Comparison of ENCODE assay signal across 18 cellular contexts in the genomic region with DNA sequence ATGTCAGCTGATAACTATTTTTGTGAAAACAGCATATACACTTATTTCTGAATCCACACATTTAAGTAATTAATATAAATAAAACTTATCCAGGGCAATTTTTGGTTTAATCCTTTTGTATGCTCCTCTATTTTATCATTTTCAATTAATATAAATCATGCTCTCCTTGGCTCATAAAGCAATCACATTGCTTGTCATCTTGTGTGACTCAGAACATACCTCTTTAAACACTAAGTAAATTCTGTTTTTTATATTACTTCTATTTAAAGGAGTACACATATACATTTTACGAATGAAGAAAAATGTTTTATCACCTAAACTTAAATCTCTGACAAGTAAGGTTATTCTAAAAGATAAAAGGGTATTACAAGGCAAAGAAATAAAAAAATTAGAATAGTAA.
DNase-seq lines count a peak whose midpoint lies in the region; ATAC-seq, FAIRE-seq and TF ChIP-seq lines count a peak whose summit lies in the region.
"Had no signal": no experiment of that assay in that cellular context is flagged by ENCODE, and none has a peak within 500 bp of the region (broad histone marks: within the 10 kb centered on the region; RNA-seq: fewer than 3 reads in every experiment).

No MANE protein-coding gene starts in this region.

- H3K4me2 ChIP-seq in IMR-90 (ENCODE audit: low read depth, low read length) (no peak overlapping the region), SK-N-SH (no peak overlapping the region)
- H3K4me2 ChIP-seq: GM23338 had no signal

- WGBS in IMR-90 (ENCODE audit: extremely low coverage in 2 of 2, insufficient read length in 1 of 2), 2 experiments, result no CpG with 5 or more reads among the region's 1 CpG
- 54% methylated on average over 1 of the region's 1 CpG for WGBS in SK-N-SH (ENCODE audit: low lambda C conversion rate)

- no peak for TF ChIP-seq POLR2A in IMR-90 (IDR thresholded peaks at IDR 0.05; ENCODE audit: low read depth, low read length)

- H3K27ac ChIP-seq in IMR-90 (ENCODE audit: insufficient read depth, low read length), result no peak overlapping the region
- H3K27ac ChIP-seq in SK-N-SH (ENCODE audit: low read depth in 2 of 2, low read length in 1 of 2), result no peak overlapping the region

- no peak overlapping the region for H3K18ac ChIP-seq in IMR-90 (ENCODE audit: low read depth, low read length)

- no peak overlapping the region for H2AK5ac ChIP-seq in IMR-90 (ENCODE audit: low read depth, low read length)

- H3K9me1 ChIP-seq in IMR-90 (ENCODE audit: insufficient read depth, low read length), result no peaks in the 10 kb centered on the region

- no peak overlapping the region for H2BK20ac ChIP-seq in IMR-90 (ENCODE audit: low read depth, low read length)

- H3K4ac ChIP-seq in IMR-90 (ENCODE audit: low read depth, low read length), result no peak overlapping the region

- H3K9ac ChIP-seq in IMR-90 (ENCODE audit: low read depth, low read length) (no peak overlapping the region), SK-N-SH (no peak overlapping the region)

- H2AFZ ChIP-seq in IMR-90 (replicated peaks; ENCODE audit: low read length, poor library complexity) (no peak overlapping the region), SK-N-SH (ENCODE audit: low read depth) (no peak overlapping the region)
- H2AFZ ChIP-seq: GM23338 had no signal

- POLR2A ChIA-PET in IMR-90 (lab: Charles Lee; ENCODE audit: unreplicated experiment) (no interaction called here), SK-N-SH (lab: Yijun Ruan, JAX) (no interaction called here)

- no peaks in the 10 kb centered on the region for H3F3A ChIP-seq in SK-N-SH (replicated peaks; ENCODE audit: insufficient read depth)

- H3K79me1 ChIP-seq in IMR-90 (ENCODE audit: low read depth in 1 of 2, low read length in 2 of 2), result no peaks in the 10 kb centered on the region

- dilution Hi-C loops in IMR-90 (cut with HindIII; ENCODE audit: low sequenced_read_pairs, unreplicated experiment), result no loop called here

- H3K36me3 ChIP-seq in IMR-90 (ENCODE audit: control insufficient read depth, insufficient read depth, low read length) (no peaks in the 10 kb centered on the region), SK-N-SH (replicated peaks in 1 of 2; ENCODE audit: control insufficient read depth in 1 of 2, insufficient read depth in 2 of 2, low read length in 1 of 2) (no peaks in the 10 kb centered on the region)

- no peak overlapping the region for H4K8ac ChIP-seq in IMR-90 (ENCODE audit: low read depth in 2 of 2, low read length in 2 of 2)

- no peaks in the 10 kb centered on the region for H3K9me2 ChIP-seq in SK-N-SH

- H3K4me1 ChIP-seq in IMR-90 (ENCODE audit: control insufficient read depth, insufficient read depth, low read length) (no peaks in the 10 kb centered on the region), SK-N-SH (ENCODE audit: control insufficient read depth in 1 of 2, insufficient read depth in 2 of 2, low read depth in 1 of 2, low read length in 1 of 2) (peaks cover 0 to 2% of the 10 kb centered on the region in 2 experiments; a peak in 1 of 4 replicates)
- H3K4me1 ChIP-seq: Caco-2 had no signal

- H3K14ac ChIP-seq in IMR-90 (replicated peaks; ENCODE audit: low read depth, low read length), result no peak overlapping the region

- no peak overlapping the region for H4K91ac ChIP-seq in IMR-90 (ENCODE audit: insufficient read depth, low read depth, low read length)

- no peak for TF ChIP-seq CTCF in IMR-90 (conservative IDR thresholded peaks at IDR 0.05; ENCODE audit: low read depth, low read length)
- TF ChIP-seq CTCF in SK-N-SH (IDR thresholded peaks at IDR 0.05), result no peak

- FAIRE-seq in frontal cortex (lab: Jason Lieb, UNC), result peak; percentile 10
- FAIRE-seq: GM12891, GM18507 had no signal

- H2BK15ac ChIP-seq in IMR-90 (ENCODE audit: low read depth, low read length), result no peak overlapping the region

- H4K20me1 ChIP-seq in IMR-90 (ENCODE audit: insufficient read depth, low read length), result no peaks in the 10 kb centered on the region
- no peaks in the 10 kb centered on the region for H4K20me1 ChIP-seq in SK-N-SH (ENCODE audit: insufficient read depth)

- no peak for TF ChIP-seq RAD21 in IMR-90 (IDR thresholded peaks at IDR 0.05; ENCODE audit: low read length)
- no peak for TF ChIP-seq RAD21 in SK-N-SH (IDR thresholded peaks at IDR 0.05; ENCODE audit: low read length)

- in situ Hi-C loops in IMR-90 (cut with MboI; ENCODE audit: low sequenced_read_pairs), result no loop called here

- H3K4me3 ChIP-seq in IMR-90 (ENCODE audit: insufficient read depth, low read depth, low read length) (no peak overlapping the region), SK-N-SH (ENCODE audit: low read depth in 2 of 2, low read length in 1 of 2) (no peak overlapping the region)
- H3K4me3 ChIP-seq: GM23338 had no signal

- intact Hi-C loops in IMR-90 (cut with micrococcal nuclease), result no loop called here

- H4K5ac ChIP-seq in IMR-90 (ENCODE audit: low read depth, low read length), result no peak overlapping the region

- no TSS peak for BruUV-seq in IMR-90 (replicated peaks; lab: Mats Ljungman, UMichigan)

- H3K56ac ChIP-seq in IMR-90 (ENCODE audit: extremely low read depth, insufficient read depth, low read length), result no peak overlapping the region

- DNase-seq in IMR-90, result peak; percentile 16
- no peak for DNase-seq in SK-N-SH
- DNase-seq in frontal cortex (ENCODE audit: low spot score in 2 of 2), result no peak
- no peak for DNase-seq in amygdala (lab: John Stamatoyannopoulos, UW)
- DNase-seq: C1 segment of cervical spinal cord; Caco-2; CD4-positive, alpha-beta memory T cell; DMS 273 treated with DMSO at 0.1 percent for 48 hours; DMS79; EL; GF-D8; H9 had no signal

- H3K9me3 ChIP-seq in IMR-90 (ENCODE audit: control insufficient read depth, insufficient read depth, low read length), result no peaks in the 10 kb centered on the region
- H3K9me3 ChIP-seq in SK-N-SH, result no peaks in the 10 kb centered on the region
- H3K9me3 ChIP-seq: Caco-2 had no signal

- ATAC-seq in IMR-90 (ENCODE audit: low read depth), result no peak
- no peak for ATAC-seq in HG02970 (IDR thresholded peaks at IDR 0.05; ENCODE audit: low FRiP score, unreplicated experiment)
- ATAC-seq in HG02610 (IDR thresholded peaks at IDR 0.05; ENCODE audit: unreplicated experiment), result no peak
- ATAC-seq: GM23338, HCT116 had no signal

- CTCF ChIA-PET in IMR-90 (lab: Yijun Ruan, JAX), result interaction anchor here (0.6 to 1.2 kb wide), 4 partner anchors 26 to 1721 kb away, joined by 3 to 4 read pairs (median 3); no protein-coding TSS in a partner anchor
- CTCF ChIA-PET in SK-N-SH (lab: Yijun Ruan, JAX), result no interaction called here

- H3K79me2 ChIP-seq in SK-N-SH (ENCODE audit: insufficient read depth), result no peaks in the 10 kb centered on the region

- H3K23ac ChIP-seq in IMR-90 (ENCODE audit: low read depth, low read length), result no peak overlapping the region

- H2AK9ac ChIP-seq in IMR-90 (replicated peaks; ENCODE audit: low read depth, low read length, poor library complexity), result no peak overlapping the region

- TF ChIP-seq EP300 in SK-N-SH (IDR thresholded peaks at IDR 0.05; ENCODE audit: borderline replicate concordance in 1 of 2, low read depth in 1 of 2, low read length in 1 of 2), result no peak

- H3K27me3 ChIP-seq in IMR-90 (ENCODE audit: control insufficient read depth, insufficient read depth, low read length), result no peaks in the 10 kb centered on the region
- no peaks in the 10 kb centered on the region for H3K27me3 ChIP-seq in SK-N-SH (ENCODE audit: insufficient read depth)

- no peak overlapping the region for H2BK120ac ChIP-seq in IMR-90 (ENCODE audit: low read depth, low read length)

- no peak overlapping the region for H2BK5ac ChIP-seq in IMR-90 (ENCODE audit: low read depth, low read length, poor library complexity, severe bottlenecking)

TF ChIP-seq in IMR-90, 13 proteins besides CTCF, POLR2A, EP300 and RAD21:
- TF ChIP-seq CHD1 (IDR thresholded peaks at IDR 0.05; ENCODE audit: low read depth, low read length), result no peak

TF ChIP-seq in SK-N-SH, 30 proteins besides CTCF, POLR2A, EP300 and RAD21:
- TF ChIP-seq CHD2 (IDR thresholded peaks at IDR 0.05; ENCODE audit: low read length, partially characterized antibody) (no peak), EZH2phosphoT487 (IDR thresholded peaks at IDR 0.05; ENCODE audit: borderline replicate concordance, low read depth) (no peak), MEF2A (IDR thresholded peaks at IDR 0.05; ENCODE audit: borderline replicate concordance, low read depth) (no peak)
- TF ChIP-seq, protein P1, sequence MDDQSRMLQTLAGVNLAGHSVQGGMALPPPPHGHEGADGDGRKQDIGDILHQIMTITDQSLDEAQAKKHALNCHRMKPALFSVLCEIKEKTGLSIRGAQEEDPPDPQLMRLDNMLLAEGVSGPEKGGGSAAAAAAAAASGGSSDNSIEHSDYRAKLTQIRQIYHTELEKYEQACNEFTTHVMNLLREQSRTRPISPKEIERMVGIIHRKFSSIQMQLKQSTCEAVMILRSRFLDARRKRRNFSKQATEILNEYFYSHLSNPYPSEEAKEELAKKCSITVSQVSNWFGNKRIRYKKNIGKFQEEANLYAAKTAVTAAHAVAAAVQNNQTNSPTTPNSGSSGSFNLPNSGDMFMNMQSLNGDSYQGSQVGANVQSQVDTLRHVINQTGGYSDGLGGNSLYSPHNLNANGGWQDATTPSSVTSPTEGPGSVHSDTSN (IDR thresholded peaks at IDR 0.05), result peak; percentile 25; the same call in 1 of the 2 replicates
TF ChIP-seq in SK-N-SH: peak in this region for 1.
